In the genomic region with DNA sequence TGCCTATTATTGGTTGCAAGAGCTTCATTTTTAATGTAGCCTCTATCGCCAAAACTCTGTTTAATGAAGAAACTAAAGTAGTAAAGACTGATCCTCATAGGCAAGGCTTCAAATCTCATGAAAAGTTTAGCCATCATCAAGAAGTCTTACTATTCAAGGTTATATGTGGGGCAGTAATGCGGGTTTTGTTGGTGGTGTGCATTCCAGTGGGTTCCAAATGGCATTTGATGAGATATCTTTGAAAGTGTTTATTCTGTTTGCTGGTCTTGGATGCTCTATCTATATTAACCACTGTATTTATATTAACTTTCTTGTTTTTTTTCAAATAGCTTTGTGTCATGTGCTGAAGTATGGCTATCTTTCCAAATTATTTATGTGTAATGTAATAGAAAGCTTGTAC, we compare ENCODE assay signal across 8 cellular contexts.
"Had no signal": no experiment of that assay in that cellular context is flagged by ENCODE, and none has a peak within 500 bp of the region (broad histone marks: within the 10 kb centered on the region; RNA-seq: fewer than 3 reads in every experiment).

No MANE protein-coding gene starts in this region.

- H3K4me3 Mint-ChIP-seq: IgD-negative memory B cell had no signal

- H3K36me3 Mint-ChIP-seq: IgD-negative memory B cell had no signal

- H3K27ac Mint-ChIP-seq: IgD-negative memory B cell had no signal

- ATAC-seq: HepG2, K562 had no signal

- H3K27ac ChIP-seq: HL-60 had no signal

- DNase-seq: IMR-90, KBM-7, KG1 had no signal

- H3K4me3 ChIP-seq: K562 had no signal

- FAIRE-seq: HepG2, HTR-8/SVneo, K562 had no signal
